19 cellular contexts compared by ENCODE assay signal in genomic region chr4:26785312-26785711, GRCh38.
DNase-seq lines count a peak whose midpoint lies in the region; ATAC-seq, FAIRE-seq and TF ChIP-seq lines count a peak whose summit lies in the region.
"Had no signal": no experiment of that assay in that cellular context is flagged by ENCODE, and none has a peak within 500 bp of the region (broad histone marks: within the 10 kb centered on the region; RNA-seq: fewer than 3 reads in every experiment).

No MANE protein-coding gene starts in this region.

- H3K4me1 Mint-ChIP-seq in nephron = peaks cover 54% of the 10 kb centered on the region
- peaks cover 5% of the 10 kb centered on the region for H3K4me1 Mint-ChIP-seq in activated CD8-positive, alpha-beta memory T cell treated with anti-CD3 and anti-CD28 coated beads, Interleukin-2, amount 10 ng/mL, durations not matched to agents 7 days and 5 days

- TF ChIP-seq RAD21 in K562 (CRISPR knock-in tag; conservative IDR thresholded peaks at IDR 0.05 in 1 of 2, IDR thresholded peaks at IDR 0.05 in 1 of 2) = no peak

- DNase-seq in DMS53 (lab: John Stamatoyannopoulos, UW) (peak; percentile 30), DMS53 treated with DMSO at 0.1 percent for 48 hours (lab: John Stamatoyannopoulos, UW; ENCODE audit: unreplicated experiment) (no peak), K562 (ENCODE audit: extremely low read depth in 1 of 4, low spot score in 3 of 4) (no peak), caudate nucleus (lab: John Stamatoyannopoulos, UW) (no peak), dorsolateral prefrontal cortex (no peak)
- DNase-seq in activated CD8-positive, alpha-beta memory T cell treated with anti-CD3 and anti-CD28 coated beads, Interleukin-2, amount 10 ng/mL, durations not matched to agents 7 days and 5 days = no peak
- DNase-seq: CD4-positive, alpha-beta memory T cell; GDM1; H7; HFFc6 had no signal

- no peaks in the 10 kb centered on the region for H3K36me3 ChIP-seq in K562 (ENCODE audit: control insufficient read depth, insufficient read depth, low read length)
- H3K36me3 ChIP-seq in neutrophil = no peaks in the 10 kb centered on the region
- H3K36me3 ChIP-seq: BLaER1 had no signal

- H3K27ac ChIP-seq in K562 (ENCODE audit: extremely low read depth, low read depth, low read length) (no peak overlapping the region), neutrophil (peak overlapping the region; percentile 65), caudate nucleus (ENCODE audit: low read depth, low read length) (no peak overlapping the region), dorsolateral prefrontal cortex (no peak overlapping the region)
- H3K27ac ChIP-seq: 22Rv1, A549, BLaER1 had no signal

- intact Hi-C loops in K562 (cut with micrococcal nuclease) = loop anchor here (5.0 kb wide), 1 partner anchor 227 kb away; no protein-coding TSS in a partner anchor
- intact Hi-C loops in dorsolateral prefrontal cortex (cut with DNase I) = no loop called here

- peak overlapping the region; percentile 39 to 75 (median 65) for H3K27ac Mint-ChIP-seq in nephron
- no peak overlapping the region for H3K27ac Mint-ChIP-seq in activated CD8-positive, alpha-beta memory T cell treated with anti-CD3 and anti-CD28 coated beads, Interleukin-2, amount 10 ng/mL, durations not matched to agents 7 days and 5 days
- H3K27ac Mint-ChIP-seq: CD14-positive monocyte, GM23338, HFFc6 had no signal

- no peak for TF ChIP-seq POLR2A in K562 (conservative IDR thresholded peaks at IDR 0.05)

- H3K4me1 ChIP-seq in K562 (replicated peaks in 1 of 2; ENCODE audit: control insufficient read depth in 2 of 2, insufficient read depth in 2 of 2, low read length in 2 of 2) = peaks cover 11 to 54% of the 10 kb centered on the region in 2 experiments; a peak in 4 of 5 replicates
- peaks cover 19 to 44% of the 10 kb centered on the region in 2 experiments for H3K4me1 ChIP-seq in neutrophil (ENCODE audit: control insufficient read depth in 1 of 2, insufficient read depth in 1 of 2, low read depth in 1 of 2, low read length in 1 of 2)

- no peaks in the 10 kb centered on the region for H3K9me1 ChIP-seq in K562 (ENCODE audit: control insufficient read depth, insufficient read depth, low read length)

- in situ Hi-C loops in K562 (cut with MboI) = no loop called here

- no peaks in the 10 kb centered on the region for H3K79me2 ChIP-seq in K562 (ENCODE audit: control insufficient read depth, insufficient read depth, low read length)

- H3K4me3 ChIP-seq in K562 = no peak overlapping the region
- H3K4me3 ChIP-seq in neutrophil (ENCODE audit: low read depth in 1 of 2, low read length in 1 of 2) = no peak overlapping the region
- H3K4me3 ChIP-seq in dorsolateral prefrontal cortex = no peak overlapping the region
- H3K4me3 ChIP-seq: A549, BLaER1, GM23338 had no signal

- 50% methylated on average over 4 of the region's 4 CpGs for WGBS in K562 (ENCODE audit: insufficient coverage, low coverage, missing lambda C conversion rate)

- no peak for TF ChIP-seq EP300 in K562 (IDR thresholded peaks at IDR 0.05; ENCODE audit: low read length)

- TF ChIP-seq CTCF in K562 (IDR thresholded peaks at IDR 0.05 in 2 of 3, conservative IDR thresholded peaks at IDR 0.05 in 1 of 3; ENCODE audit: insufficient read depth in 2 of 3, low read depth in 1 of 3, low read length in 3 of 3) (no peak), nephron (IDR thresholded peaks at IDR 0.05; ENCODE audit: unreplicated experiment in 3 of 3) (no peak), neutrophil (IDR thresholded peaks at IDR 0.05) (no peak), dorsolateral prefrontal cortex (IDR thresholded peaks at IDR 0.05 in 54 of 56, conservative IDR thresholded peaks at IDR 0.05 in 2 of 56; ENCODE audit: low read depth in 1 of 56, partially characterized antibody in 56 of 56) (no peak)

- 0 out of 2 replicates have a peak overlapping the region, but pooled peaks have one; percentile 0 for H2AFZ ChIP-seq in K562 (ENCODE audit: low read depth, low read length)
- H2AFZ ChIP-seq: GM23338 had no signal

- no peak for FAIRE-seq in K562 (lab: Jason Lieb, UNC)
- FAIRE-seq: A549, GM12892 had no signal

- CTCF ChIA-PET in K562 (lab: Yijun Ruan, JAX; ENCODE audit: low intra/inter-chr PET ratio) = no interaction called here
- CTCF ChIA-PET in activated CD8-positive, alpha-beta memory T cell treated with anti-CD3 and anti-CD28 coated beads, Interleukin-2, amount 10 ng/mL, durations not matched to agents 7 days and 5 days (lab: Charles Lee) = no interaction called here

- H3K9me3 ChIP-seq in K562 (replicated peaks; ENCODE audit: control insufficient read depth, insufficient read depth, low read depth, low read length) = no peaks in the 10 kb centered on the region
- no peaks in the 10 kb centered on the region for H3K9me3 ChIP-seq in neutrophil
- H3K9me3 ChIP-seq: A549, BLaER1 had no signal

- no peak overlapping the region for H3K9ac ChIP-seq in K562 (ENCODE audit: insufficient read depth in 1 of 2, low read depth in 2 of 2, low read length in 2 of 2)
- H3K9ac ChIP-seq: BLaER1 had no signal

- BruUV-seq in K562 (replicated peaks; lab: Mats Ljungman, UMichigan) = no TSS peak

- no peaks in the 10 kb centered on the region for H3K27me3 Mint-ChIP-seq in nephron (ENCODE audit: low read depth)
- peaks cover 1% of the 10 kb centered on the region for H3K27me3 Mint-ChIP-seq in activated CD8-positive, alpha-beta memory T cell treated with anti-CD3 and anti-CD28 coated beads, Interleukin-2, amount 10 ng/mL, durations not matched to agents 7 days and 5 days
- H3K27me3 Mint-ChIP-seq: CD4-positive, alpha-beta memory T cell had no signal

- H3K36me3 Mint-ChIP-seq in nephron (ENCODE audit: low read depth) = peaks cover 5% of the 10 kb centered on the region
- H3K36me3 Mint-ChIP-seq in activated CD8-positive, alpha-beta memory T cell treated with anti-CD3 and anti-CD28 coated beads, Interleukin-2, amount 10 ng/mL, durations not matched to agents 7 days and 5 days = peaks cover 3% of the 10 kb centered on the region

- peaks cover 4% of the 10 kb centered on the region for H3K9me3 Mint-ChIP-seq in nephron
- H3K9me3 Mint-ChIP-seq in activated CD8-positive, alpha-beta memory T cell treated with anti-CD3 and anti-CD28 coated beads, Interleukin-2, amount 10 ng/mL, durations not matched to agents 7 days and 5 days (ENCODE audit: low read depth) = no peaks in the 10 kb centered on the region
- H3K9me3 Mint-ChIP-seq: GM23338 had no signal

- H3K4me2 ChIP-seq in K562 (ENCODE audit: insufficient read depth, low read length) = no peak overlapping the region
- H3K4me2 ChIP-seq: A549, GM23338 had no signal

- H3K27me3 ChIP-seq in K562 (ENCODE audit: control insufficient read depth in 2 of 2, insufficient read depth in 2 of 2, low read length in 2 of 2) = no peaks in the 10 kb centered on the region
- no peaks in the 10 kb centered on the region for H3K27me3 ChIP-seq in neutrophil
- H3K27me3 ChIP-seq in dorsolateral prefrontal cortex = no peaks in the 10 kb centered on the region
- H3K27me3 ChIP-seq: BLaER1 had no signal

- ATAC-seq in K562 = no peak
- ATAC-seq in activated CD8-positive, alpha-beta memory T cell treated with anti-CD3 and anti-CD28 coated beads, Interleukin-2, amount 10 ng/mL, durations not matched to agents 7 days and 5 days = no peak
- ATAC-seq: A549, GM23338, HCT116 had no signal

- H3K4me3 Mint-ChIP-seq in nephron = no peak overlapping the region
- H3K4me3 Mint-ChIP-seq in activated CD8-positive, alpha-beta memory T cell treated with anti-CD3 and anti-CD28 coated beads, Interleukin-2, amount 10 ng/mL, durations not matched to agents 7 days and 5 days = no peak overlapping the region
- H3K4me3 Mint-ChIP-seq: CD14-positive monocyte; CD4-positive, alpha-beta memory T cell; GM23338; HFFc6 had no signal

- POLR2A ChIA-PET in K562 (lab: Yijun Ruan, JAX) = no interaction called here

- H4K20me1 ChIP-seq in K562 (replicated peaks; ENCODE audit: control insufficient read depth, insufficient read depth, low read length) = no peaks in the 10 kb centered on the region
- H4K20me1 ChIP-seq: BLaER1 had no signal

TF ChIP-seq in K562, 482 proteins besides CTCF, POLR2A, EP300 and RAD21 (continues in another document):
- TF ChIP-seq ATF1 (CRISPR knock-in tag; IDR thresholded peaks at IDR 0.05) (no peak), ATF1 (tag; IDR thresholded peaks at IDR 0.05) (peak; percentile 41; the same call in 1 of the 2 replicates), ZNF3 (CRISPR knock-in tag; IDR thresholded peaks at IDR 0.05) (no peak), ZNF280A (IDR thresholded peaks at IDR 0.05; ENCODE audit: low read depth, partially characterized antibody) (no peak), GATAD2B (IDR thresholded peaks at IDR 0.05; ENCODE audit: borderline replicate concordance) (no peak), MAFK (IDR thresholded peaks at IDR 0.05; ENCODE audit: low read length) (no peak), ATF3 (IDR thresholded peaks at IDR 0.05) (peak; percentile 83), ATF3 (CRISPR knock-in tag; conservative IDR thresholded peaks at IDR 0.05) (no peak), NFIC (IDR thresholded peaks at IDR 0.05) (no peak), KDM5B (IDR thresholded peaks at IDR 0.05; ENCODE audit: insufficient replicate concordance, low read depth, low read length) (no peak)
